In the genomic region with DNA sequence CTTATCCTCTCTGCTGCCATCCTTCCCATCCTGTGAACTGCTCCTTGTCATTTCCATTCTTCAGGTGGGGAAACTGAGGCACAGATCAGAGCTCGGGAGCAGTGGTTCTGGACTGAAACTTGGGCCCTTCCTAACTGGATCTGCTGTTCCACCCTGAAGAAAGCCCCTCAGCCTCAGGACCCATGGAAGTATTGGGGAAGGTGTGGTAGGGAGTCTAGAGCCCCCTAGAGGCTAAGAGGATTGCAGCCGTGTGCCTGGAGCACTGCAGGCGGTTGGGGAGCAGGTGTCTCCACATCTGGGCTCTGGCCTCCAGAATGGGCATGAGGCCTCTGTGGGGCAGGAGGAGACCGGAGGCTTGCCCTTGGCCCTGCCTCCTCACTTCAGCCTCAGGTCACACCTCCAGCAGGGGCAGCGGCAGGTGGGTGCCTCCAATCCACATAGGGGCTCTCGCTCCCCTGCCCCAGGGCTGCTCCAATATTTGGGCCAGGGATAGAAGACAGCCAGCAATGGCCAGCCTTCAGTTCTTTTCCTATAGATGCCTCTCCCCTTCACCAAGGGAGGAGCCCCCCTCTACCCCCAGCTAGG, we compare ENCODE assay signal across 13 cellular contexts. TPM values are rescaled to one million over a fixed set of nuclear protein-coding genes. Genes with fewer than 3 reads are reported as not detected.
A peak's percentile ranks its signal among the peaks of the same experiment; 100 is the strongest.
DNase-seq lines count a peak whose midpoint lies in the region; ATAC-seq and TF ChIP-seq lines count a peak whose summit lies in the region.
"Had no signal": no experiment of that assay in that cellular context is flagged by ENCODE, and none has a peak within 500 bp of the region (broad histone marks: within the 10 kb centered on the region; RNA-seq: fewer than 3 reads in every experiment).

No MANE protein-coding gene starts in this region.

- H3K27ac Mint-ChIP-seq in CD8-positive, alpha-beta memory T cell = peak overlapping the region in 1 of 8 donors; percentile 24
- H3K27ac Mint-ChIP-seq: nephron had no signal

- H3K27ac ChIP-seq in RWPE2 (ENCODE audit: poor library complexity, severe bottlenecking) (no peak overlapping the region), spleen (no peak overlapping the region)
- H3K27ac ChIP-seq in CD8-positive, alpha-beta memory T cell (ENCODE audit: low read depth, low read length) = no peak overlapping the region
- H3K27ac ChIP-seq: uterus had no signal

- H3K27me3 Mint-ChIP-seq in CD8-positive, alpha-beta memory T cell = peaks cover 18 to 49% of the 10 kb centered on the region in 2 donors

- POLR2A ChIA-PET in CD8-positive, alpha-beta memory T cell (lab: Charles Lee) = no interaction called here

- TF ChIP-seq POLR2A in spleen (IDR thresholded peaks at IDR 0.05) = no peak

- no peaks in the 10 kb centered on the region for H3K4me1 Mint-ChIP-seq in CD8-positive, alpha-beta memory T cell
- H3K4me1 Mint-ChIP-seq: nephron had no signal

- intact Hi-C loops in spleen (cut with DNase I; ENCODE audit: low total_unique reads) = no loop called here

- ATAC-seq in RWPE2 (ENCODE audit: low read depth) = no peak

- CTCF ChIA-PET in CD8-positive, alpha-beta memory T cell (lab: Charles Lee) = interaction anchor here (0.8 to 1.1 kb wide), 2 partner anchors 11 to 109 kb away, joined by 3 to 4 read pairs; no protein-coding TSS in a partner anchor

- H3K36me3 ChIP-seq in RWPE2 (ENCODE audit: low read depth) (no peaks in the 10 kb centered on the region), spleen (no peaks in the 10 kb centered on the region)
- no peaks in the 10 kb centered on the region for H3K36me3 ChIP-seq in CD8-positive, alpha-beta memory T cell (ENCODE audit: insufficient read depth, low read length)
- H3K36me3 ChIP-seq: uterus had no signal

- no peaks in the 10 kb centered on the region for H3K36me3 Mint-ChIP-seq in CD8-positive, alpha-beta memory T cell

- TF ChIP-seq CTCF in AG09309 (IDR thresholded peaks at IDR 0.05; ENCODE audit: control insufficient read depth, insufficient read depth, low read depth, low read length, missing control alignments) (peak; percentile 40), GM12874 (IDR thresholded peaks at IDR 0.05; ENCODE audit: insufficient read depth, low read depth, low read length) (peak; percentile 70), RWPE2 (IDR thresholded peaks at IDR 0.05; ENCODE audit: poor library complexity, severe bottlenecking) (peak; percentile 34), fibroblast of the aortic adventitia (IDR thresholded peaks at IDR 0.05; ENCODE audit: insufficient read depth, low read length) (peak; percentile 35), spleen (IDR thresholded peaks at IDR 0.05 in 8 of 11, conservative IDR thresholded peaks at IDR 0.05 in 3 of 11) (peak in 4 of 11 experiments; percentile 21 to 36 (median 23))

- H3K4me3 ChIP-seq in AG09309 (ENCODE audit: control insufficient read depth, low read depth, low read length) (no peak overlapping the region), RWPE2 (ENCODE audit: severe bottlenecking) (no peak overlapping the region), fibroblast of the aortic adventitia (ENCODE audit: low read depth, low read length) (no peak overlapping the region), spleen (no peak overlapping the region)
- no peak overlapping the region for H3K4me3 ChIP-seq in CD8-positive, alpha-beta memory T cell (ENCODE audit: low read length)
- H3K4me3 ChIP-seq: uterus had no signal

- no peaks in the 10 kb centered on the region for H3K9me3 ChIP-seq in RWPE2 (ENCODE audit: severe bottlenecking)
- no peaks in the 10 kb centered on the region for H3K9me3 ChIP-seq in CD8-positive, alpha-beta memory T cell (ENCODE audit: low read length)
- H3K9me3 ChIP-seq in spleen = no peaks in the 10 kb centered on the region
- H3K9me3 ChIP-seq: uterus had no signal

- 76 to 84% (median 78%) methylated on average over 5 to 6 of the region's 6 CpGs for WGBS in spleen, 5 donors

- H3K4me1 ChIP-seq in RWPE2 (ENCODE audit: insufficient read depth, poor library complexity, severe bottlenecking) = peaks cover 6% of the 10 kb centered on the region
- H3K4me1 ChIP-seq in CD8-positive, alpha-beta memory T cell (ENCODE audit: insufficient read depth, low read length) = no peaks in the 10 kb centered on the region
- no peaks in the 10 kb centered on the region for H3K4me1 ChIP-seq in spleen
- H3K4me1 ChIP-seq: uterus had no signal

- no peaks in the 10 kb centered on the region for H3K9me3 Mint-ChIP-seq in CD8-positive, alpha-beta memory T cell
- H3K9me3 Mint-ChIP-seq: nephron had no signal

- H3K27me3 ChIP-seq in RWPE2 (ENCODE audit: insufficient read depth, poor library complexity, severe bottlenecking) (no peaks in the 10 kb centered on the region), spleen (replicated peaks in 1 of 7) (peaks cover 0 to 51% (median 0%) of the 10 kb centered on the region in 7 donors)
- no peaks in the 10 kb centered on the region for H3K27me3 ChIP-seq in CD8-positive, alpha-beta memory T cell (ENCODE audit: insufficient read depth, low read length, poor library complexity, severe bottlenecking)
- H3K27me3 ChIP-seq: uterus had no signal

- DNase-seq in AG09309 (ENCODE audit: low read depth) = no peak
- DNase-seq in RWPE2 (ENCODE audit: low spot score) = no peak
- DNase-seq in fibroblast of the aortic adventitia (ENCODE audit: low read depth) = no peak
- DNase-seq in anterior cingulate cortex (lab: John Stamatoyannopoulos, UW) = no peak
- DNase-seq in CD8-positive, alpha-beta memory T cell = no peak
- no peak for DNase-seq in spleen
- no peak for DNase-seq in T-helper 1 cell
- DNase-seq: cerebellar nuclear complex, NCI-H1417, uterus had no signal

- H3K4me3 Mint-ChIP-seq in CD8-positive, alpha-beta memory T cell = no peak overlapping the region
- H3K4me3 Mint-ChIP-seq: nephron had no signal

RNA-seq across cellular contexts. Expression of gene DNAJB8, which starts 28.1 kb away (rescaled TPM):
- total RNA-seq in fibroblast of the aortic adventitia (ENCODE audit: low replicate concordance) (0.25 TPM in 1 of 2 replicates, not detected in the other), spleen (not detected)
- total RNA-seq in CD8-positive, alpha-beta memory T cell = not detected
- not detected for polyA plus RNA-seq in CD8-positive, alpha-beta memory T cell
- polyA plus RNA-seq in spleen = not detected
- total RNA-seq: Daoy, uterus had no signal

RNA-seq across cellular contexts. Expression of gene GATA2, which starts 54.4 kb away (rescaled TPM):
- total RNA-seq in fibroblast of the aortic adventitia (ENCODE audit: low replicate concordance) (5.5 and 9.3 TPM in 2 replicates), spleen (10 to 100 TPM; 14.4 to 28.6 (median 19.3) TPM)
- total RNA-seq in CD8-positive, alpha-beta memory T cell = not detected
- not detected for polyA plus RNA-seq in CD8-positive, alpha-beta memory T cell
- 10 to 100 TPM in 1 of 3 donors, 1 to 10 TPM in 2; 2.2 to 11.9 (median 3.4) TPM for polyA plus RNA-seq in spleen
